ENCODE assay signal across 20 cellular contexts in genomic region chr13:111976474-111977183, GRCh38.
DNase-seq lines count a peak whose midpoint lies in the region; ATAC-seq and TF ChIP-seq lines count a peak whose summit lies in the region.
"Had no signal": no experiment of that assay in that cellular context is flagged by ENCODE, and none has a peak within 500 bp of the region (broad histone marks: within the 10 kb centered on the region; RNA-seq: fewer than 3 reads in every experiment).

No MANE protein-coding gene starts in this region.

- intact Hi-C loops in cardiac septum (cut with DNase I): no loop called here
- intact Hi-C loops in Right ventricle myocardium inferior (cut with DNase I): no loop called here
- intact Hi-C loops in left lung (cut with DNase I): no loop called here

- no peak for TF ChIP-seq CTCF in left lung (IDR thresholded peaks at IDR 0.05)

- H3K4me3 ChIP-seq in left lung: no peak overlapping the region
- H3K4me3 ChIP-seq: BLaER1, Peyer's patch had no signal

- no peaks in the 10 kb centered on the region for H3K4me1 ChIP-seq in left lung
- H3K4me1 ChIP-seq: BLaER1 had no signal

- H3K9me3 ChIP-seq in left lung: peaks cover 0 to 4% of the 10 kb centered on the region in 2 donors
- H3K9me3 ChIP-seq: BLaER1, Peyer's patch had no signal

- DNase-seq in cardiac septum (ENCODE audit: low spot score) (peak; percentile 1), Right ventricle myocardium inferior (ENCODE audit: missing footprints) (no peak), NCI-H187 treated with DMSO at 0.1 percent for 48 hours (lab: John Stamatoyannopoulos, UW) (peak; percentile 69), SK-N-DZ (ENCODE audit: low spot score) (peak; percentile 83), retina (peak; percentile 84), left lung (no peak), foreskin melanocyte (no peak), substantia nigra (lab: John Stamatoyannopoulos, UW) (no peak)
- DNase-seq: CD8-positive, alpha-beta memory T cell; DMS153; HCEC 1CT; Karpas-422; MM.1S; NCI-H1930; NCI-H2227 treated with DMSO at 0.1 percent for 48 hours; NCI-H748 treated with DMSO at 0.1 percent for 48 hours; Peyer's patch; SHP77; SW 1271 had no signal

- H3K27me3 ChIP-seq in left lung: peaks cover 17 to 78% of the 10 kb centered on the region in 2 donors
- H3K27me3 ChIP-seq: BLaER1, Peyer's patch had no signal

- H3K27ac ChIP-seq in left lung (no peak overlapping the region), substantia nigra (ENCODE audit: low read depth, low read length, poor library complexity, severe bottlenecking) (no peak overlapping the region)
- H3K27ac ChIP-seq: BLaER1, Peyer's patch had no signal

- no peaks in the 10 kb centered on the region for H3K36me3 ChIP-seq in left lung
- H3K36me3 ChIP-seq: BLaER1, Peyer's patch had no signal

- no peak for ATAC-seq in Right ventricle myocardium inferior
- ATAC-seq in left lung: no peak

Comparison
In these comparisons a context has a peak if more than half of its experiments do, and no peak if none do; other contexts are left out.
1. DNase-seq: peak in cardiac septum (single experiment), NCI-H187 treated with DMSO at 0.1 percent for 48 hours (single experiment), SK-N-DZ (single experiment) and retina (single experiment); none in Right ventricle myocardium inferior (single experiment), left lung (0 of 2), foreskin melanocyte (single experiment) and substantia nigra (0 of 49).